In the genomic region with DNA sequence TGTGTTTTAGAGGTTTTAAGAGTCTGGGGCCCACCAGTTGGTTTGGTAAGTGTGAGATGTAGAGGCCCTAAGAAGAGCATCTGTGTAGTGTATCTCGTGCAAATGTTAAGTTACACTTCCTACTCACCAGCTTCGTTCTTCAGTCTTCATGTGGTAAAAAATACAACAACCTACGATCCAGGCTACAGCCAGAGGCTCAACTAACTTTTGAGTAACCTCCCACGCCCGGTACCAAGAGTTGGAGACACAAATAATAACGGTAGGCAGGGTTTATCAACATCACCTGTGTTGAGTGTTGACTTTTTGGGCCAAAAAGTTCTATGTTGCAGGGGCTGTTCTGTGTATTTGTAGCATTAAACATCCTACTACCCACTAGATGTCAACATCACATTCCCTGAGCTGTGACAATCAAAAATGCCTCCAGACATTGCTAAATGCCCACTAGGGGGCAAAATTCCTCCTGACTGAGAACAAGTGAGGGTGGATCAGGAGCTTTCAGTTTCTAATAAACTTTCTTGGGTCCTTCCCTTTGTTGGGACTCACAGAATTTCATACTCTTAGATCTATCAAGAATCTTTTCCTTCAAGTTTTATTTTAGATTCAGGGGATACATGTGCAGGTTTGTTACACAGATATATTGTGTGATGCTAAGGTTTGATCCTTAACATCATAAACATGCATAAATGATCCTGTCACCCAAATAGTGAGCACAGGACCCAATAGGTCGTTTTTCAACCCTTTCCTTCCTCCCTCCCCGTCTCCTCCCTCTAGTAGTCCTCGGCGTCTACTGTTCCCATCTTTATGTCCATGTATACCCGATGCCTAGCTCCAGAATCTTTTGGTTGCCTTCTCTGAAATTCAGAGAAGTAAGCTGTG, we compare ENCODE assay signal across 8 cellular contexts.
A peak's percentile ranks its signal among the peaks of the same experiment; 100 is the strongest.
DNase-seq lines count a peak whose midpoint lies in the region; ATAC-seq and TF ChIP-seq lines count a peak whose summit lies in the region.

No MANE protein-coding gene starts in this region.

- no peaks in the 10 kb centered on the region for H3K27me3 Mint-ChIP-seq in dendritic cell treated with granulocyte-macrophage colony-stimulating factor and Interleukin-4, amounts not matched to agents 40 ng/mL and 50 ng/mL, for 4 days

- peak overlapping the region; percentile 24 for H3K27ac ChIP-seq in lower lobe of right lung

- H3K4me3 Mint-ChIP-seq in dendritic cell treated with granulocyte-macrophage colony-stimulating factor and Interleukin-4, amounts not matched to agents 40 ng/mL and 50 ng/mL, for 4 days, result peak overlapping the region; percentile 52

- no peaks in the 10 kb centered on the region for H3K36me3 ChIP-seq in lower lobe of right lung

- no peak overlapping the region for H3K27ac Mint-ChIP-seq in dendritic cell treated with granulocyte-macrophage colony-stimulating factor and Interleukin-4, amounts not matched to agents 40 ng/mL and 50 ng/mL, for 4 days

- H3K36me3 Mint-ChIP-seq in dendritic cell treated with granulocyte-macrophage colony-stimulating factor and Interleukin-4, amounts not matched to agents 40 ng/mL and 50 ng/mL, for 4 days (ENCODE audit: low read depth), result no peaks in the 10 kb centered on the region

- H3K4me3 ChIP-seq in AG04449 (ENCODE audit: low read depth, low read length), result no peak overlapping the region; the same call in 1 of the 2 replicates
- H3K4me3 ChIP-seq in WI38 (ENCODE audit: low read depth, low read length), result peak overlapping the region; percentile 23
- peak overlapping the region; percentile 35 for H3K4me3 ChIP-seq in lower lobe of right lung

- H3K27me3 ChIP-seq in lower lobe of right lung (ENCODE audit: low read depth), result no peaks in the 10 kb centered on the region

- CTCF ChIA-PET in AG04449 (lab: Yijun Ruan, JAX), result interaction anchor here (0.9 to 10.6 kb wide), 23 partner anchors 9 to 248 kb away, joined by 3 to 133 read pairs (median 4); a partner anchor contains a TSS

- DNase-seq in AG04449 (ENCODE audit: low read depth, low spot score), result peak; percentile 19
- peak; percentile 6 for DNase-seq in NCI-H146 treated with DMSO at 0.1 percent for 48 hours (lab: John Stamatoyannopoulos, UW; ENCODE audit: unreplicated experiment)
- DNase-seq in lower lobe of right lung, result no peak
- DNase-seq in stimulated activated CD8-positive, alpha-beta memory T cell treated with anti-CD3 and anti-CD28 coated beads, Interleukin-7, amount 100 ng/mL, for 1 hour (ENCODE audit: low read depth in 2 of 2), result peak; percentile 6 to 21

- TF ChIP-seq CTCF in AG04449 (IDR thresholded peaks at IDR 0.05; ENCODE audit: insufficient read depth, low read length, missing control alignments), result peak; percentile 66
- TF ChIP-seq CTCF in WI38 (IDR thresholded peaks at IDR 0.05; ENCODE audit: low read depth, low read length), result peak; percentile 62
- TF ChIP-seq CTCF in lower lobe of right lung (IDR thresholded peaks at IDR 0.05), result peak; percentile 81

- no peaks in the 10 kb centered on the region for H3K9me3 Mint-ChIP-seq in dendritic cell treated with granulocyte-macrophage colony-stimulating factor and Interleukin-4, amounts not matched to agents 40 ng/mL and 50 ng/mL, for 4 days

- POLR2A ChIA-PET in AG04449 (lab: Yijun Ruan, JAX), result interaction anchor here (0.6 to 1.5 kb wide), 2 partner anchors 95 to 313 kb away, joined by 3 to 5 read pairs; a partner anchor contains a TSS

- intact Hi-C loops in dendritic cell treated with granulocyte-macrophage colony-stimulating factor and Interleukin-4, amounts not matched to agents 40 ng/mL and 50 ng/mL, for 4 days (cut with micrococcal nuclease), result loop anchor here (1.0 to 2.0 kb wide), 2 partner anchors 96 to 302 kb away; no protein-coding TSS in a partner anchor
- intact Hi-C loops in lower lobe of right lung (cut with DNase I), result no loop called here

- no peaks in the 10 kb centered on the region for H3K9me3 ChIP-seq in lower lobe of right lung

- ATAC-seq in GM18498 (IDR thresholded peaks at IDR 0.05; ENCODE audit: unreplicated experiment) (peak; percentile 93), HG02852 (IDR thresholded peaks at IDR 0.05; ENCODE audit: unreplicated experiment) (peak; percentile 97), lower lobe of right lung (peak; percentile 90 to 96)

- peaks cover 8% of the 10 kb centered on the region for H3K4me1 Mint-ChIP-seq in dendritic cell treated with granulocyte-macrophage colony-stimulating factor and Interleukin-4, amounts not matched to agents 40 ng/mL and 50 ng/mL, for 4 days (ENCODE audit: low read depth)

- peaks cover 17% of the 10 kb centered on the region for H3K4me1 ChIP-seq in lower lobe of right lung
